28 cellular contexts compared by ENCODE assay signal in the genomic region with DNA sequence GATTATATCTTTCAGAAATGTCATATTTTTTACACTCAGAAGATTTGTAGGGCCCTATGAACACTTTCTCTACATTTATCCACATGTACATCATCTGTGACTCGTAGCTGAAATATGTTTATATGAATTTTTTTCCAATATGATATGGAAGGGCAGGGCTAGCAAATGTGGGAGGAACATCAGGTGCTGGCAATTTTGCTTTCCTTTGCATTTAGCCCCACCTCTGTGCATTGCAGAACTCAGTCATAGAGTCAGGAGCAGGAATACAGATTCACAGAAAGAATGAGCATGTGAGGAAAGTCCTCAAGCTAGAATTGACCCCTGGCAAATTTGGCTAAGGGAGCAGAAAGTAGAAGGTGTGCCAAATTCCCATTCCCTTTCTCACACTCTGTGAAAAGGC.
"Had no signal": no experiment of that assay in that cellular context is flagged by ENCODE, and none has a peak within 500 bp of the region (broad histone marks: within the 10 kb centered on the region; RNA-seq: fewer than 3 reads in every experiment).

No MANE protein-coding gene starts in this region.

- H2AFZ ChIP-seq: hepatocyte, parathyroid adenoma had no signal

- DNase-seq: activated CD4-positive, alpha-beta T cell treated with anti-CD3 and anti-CD28 coated beads for 48 hours; activated CD4-positive, alpha-beta T cell treated with anti-CD3 and anti-CD28 coated beads, Interleukin-2, amount 50 U/mL, for 48 hours; activated CD8-positive, alpha-beta memory T cell treated with anti-CD3 and anti-CD28 coated beads for 24 hours; activated effector memory CD4-positive, alpha-beta T cell treated with Interleukin-2 at 50 U/mL for 16 hours; activated naive CD4-positive, alpha-beta T cell treated with anti-CD3 and anti-CD28 coated beads for 36 hours; activated naive CD8-positive, alpha-beta T cell treated with anti-CD3 and anti-CD28 coated beads for 36 hours; adrenal gland; aorta; caudate nucleus; endodermal cell; kidney; mesenchymal stem cell; naive thymus-derived CD8-positive, alpha-beta T cell; nucleus accumbens; psoas muscle; sigmoid colon; small intestine; stimulated activated CD4-positive, alpha-beta T cell treated with anti-CD3 and anti-CD28 coated beads, Interleukin-4, amount 100 ng/mL, for 24 hours; substantia nigra; T-helper 17 cell; T1000; WERI-Rb-1 had no signal

- H3K9ac ChIP-seq: parathyroid adenoma had no signal

- H3K4me2 ChIP-seq: hepatocyte had no signal

- H3K27me3 ChIP-seq: adrenal gland, hepatocyte, sigmoid colon, vagina had no signal

- H3K9me3 ChIP-seq: adrenal gland, gastroesophageal sphincter, sigmoid colon, vagina had no signal

- H3K4me3 ChIP-seq: adrenal gland, gastroesophageal sphincter, hepatocyte, psoas muscle, sigmoid colon, vagina had no signal

- H3K4me1 ChIP-seq: adrenal gland, gastroesophageal sphincter, parathyroid adenoma, psoas muscle, sigmoid colon, vagina had no signal

- H3K27ac ChIP-seq: adrenal gland, gastroesophageal sphincter, hepatocyte, parathyroid adenoma, psoas muscle, sigmoid colon, vagina, WERI-Rb-1 had no signal

- FAIRE-seq: kidney, small intestine had no signal

- ATAC-seq: activated CD4-positive, CD25-positive, alpha-beta regulatory T cell treated with anti-CD3 and anti-CD28 coated beads, Interleukin-2, amount 50 U/mL, for 24 hours; gastroesophageal sphincter; naive thymus-derived CD8-positive, alpha-beta T cell; psoas muscle; stimulated activated effector memory CD8-positive, alpha-beta T cell treated with anti-CD3 and anti-CD28 coated beads, Interleukin-12 subunit alpha, Interleukin-12 subunit beta, amount 100 ng/mL, for 72 hours; T-helper 17 cell had no signal

- H3K36me3 ChIP-seq: adrenal gland, gastroesophageal sphincter, sigmoid colon, vagina, WERI-Rb-1 had no signal

- H3K79me2 ChIP-seq: hepatocyte, parathyroid adenoma had no signal
